Comparison of ENCODE assay signal across 12 cellular contexts in genomic region chr9:21294325-21294724, GRCh38. TPM values are rescaled to one million over a fixed set of nuclear protein-coding genes. Genes with fewer than 3 reads are reported as not detected.
A peak's percentile ranks its signal among the peaks of the same experiment; 100 is the strongest.
DNase-seq lines count a peak whose midpoint lies in the region; ATAC-seq and TF ChIP-seq lines count a peak whose summit lies in the region.
"Had no signal": no experiment of that assay in that cellular context is flagged by ENCODE, and none has a peak within 500 bp of the region (broad histone marks: within the 10 kb centered on the region; RNA-seq: fewer than 3 reads in every experiment).

No MANE protein-coding gene starts in this region.

- intact Hi-C loops in sciatic nerve (cut with DNase I), result no loop called here

- DNase-seq in RKO (ENCODE audit: low spot score), result peak; percentile 84
- DNase-seq in mesenchymal stem cell, result peak; percentile 6
- DNase-seq in osteocyte (ENCODE audit: extremely low spot score, unreplicated experiment), result no peak
- DNase-seq in sciatic nerve (ENCODE audit: low spot score), result no peak
- DNase-seq in NCI-H1694 (lab: John Stamatoyannopoulos, UW), result no peak
- DNase-seq in stimulated activated naive CD4-positive, alpha-beta T cell (lab: John Stamatoyannopoulos, UW), result no peak

- H3K4me3 Mint-ChIP-seq in osteocyte (ENCODE audit: unreplicated experiment), result no peak overlapping the region
- H3K4me3 Mint-ChIP-seq: activated naive CD8-positive, alpha-beta T cell had no signal

- no peak overlapping the region for H2BK15ac ChIP-seq in mesenchymal stem cell (ENCODE audit: low read depth, poor library complexity, severe bottlenecking)

- H3K4me1 Mint-ChIP-seq in osteocyte (ENCODE audit: unreplicated experiment), result no peaks in the 10 kb centered on the region

- no peak overlapping the region for H4K91ac ChIP-seq in mesenchymal stem cell (ENCODE audit: low read length)

- ATAC-seq in GM18868 (IDR thresholded peaks at IDR 0.05; ENCODE audit: unreplicated experiment), result peak; percentile 65
- peak; percentile 43 for ATAC-seq in HG02870 (IDR thresholded peaks at IDR 0.05; ENCODE audit: unreplicated experiment)
- ATAC-seq in sciatic nerve, result no peak
- ATAC-seq: SK-N-SH treated with all-trans-retinoic acid at 6 μM for 48 hours had no signal

- H3K27me3 Mint-ChIP-seq in osteocyte (ENCODE audit: unreplicated experiment), result peaks cover 34% of the 10 kb centered on the region

- TF ChIP-seq CTCF in osteocyte (IDR thresholded peaks at IDR 0.05), result no peak

- no peak overlapping the region for H3K27ac ChIP-seq in mesenchymal stem cell (ENCODE audit: low read length, poor library complexity, severe bottlenecking)
- H3K27ac ChIP-seq: skin epidermis had no signal

- H3K9ac ChIP-seq in mesenchymal stem cell (ENCODE audit: low read length), result no peak overlapping the region

- H3K9me3 ChIP-seq in mesenchymal stem cell (ENCODE audit: control insufficient read depth, low read length), result no peaks in the 10 kb centered on the region

- H3K36me3 Mint-ChIP-seq in osteocyte (ENCODE audit: unreplicated experiment), result no peaks in the 10 kb centered on the region
- H3K36me3 Mint-ChIP-seq: activated naive CD8-positive, alpha-beta T cell had no signal

- H3K4me2 ChIP-seq in mesenchymal stem cell (ENCODE audit: low read length, poor library complexity, severe bottlenecking), result no peak overlapping the region

- no peak overlapping the region for H4K8ac ChIP-seq in mesenchymal stem cell (ENCODE audit: low read length)

- H3K27me3 ChIP-seq in mesenchymal stem cell (ENCODE audit: control insufficient read depth in 1 of 2, insufficient read depth in 1 of 2, low read length in 2 of 2), result peaks cover 8 to 9% of the 10 kb centered on the region in 2 experiments

- H3K9me3 Mint-ChIP-seq in osteocyte (ENCODE audit: unreplicated experiment), result no peaks in the 10 kb centered on the region

- no peak overlapping the region for H3K14ac ChIP-seq in mesenchymal stem cell (ENCODE audit: low read length in 2 of 2)

- H3K4me1 ChIP-seq in mesenchymal stem cell (ENCODE audit: control insufficient read depth, insufficient read depth, low read depth, low read length), result peaks cover 2% of the 10 kb centered on the region

- H2AFZ ChIP-seq in mesenchymal stem cell (ENCODE audit: low read depth, low read length), result no peak overlapping the region

- no peak overlapping the region for H3K4ac ChIP-seq in mesenchymal stem cell (ENCODE audit: low read depth in 1 of 2, low read length in 2 of 2)

- H2BK5ac ChIP-seq in mesenchymal stem cell (ENCODE audit: low read depth, low read length, poor library complexity, severe bottlenecking), result no peak overlapping the region

- H3K4me3 ChIP-seq in mesenchymal stem cell (ENCODE audit: insufficient read depth in 1 of 2, low read depth in 1 of 2, low read length in 2 of 2), result no peak overlapping the region
- H3K4me3 ChIP-seq: skin epidermis had no signal

- H2AK5ac ChIP-seq in mesenchymal stem cell (ENCODE audit: low read length, severe bottlenecking), result no peak overlapping the region

- no peak overlapping the region for H3K27ac Mint-ChIP-seq in osteocyte (ENCODE audit: unreplicated experiment)
- H3K27ac Mint-ChIP-seq: activated naive CD8-positive, alpha-beta T cell had no signal

- H3K79me1 ChIP-seq in mesenchymal stem cell (replicated peaks; ENCODE audit: low read length, poor library complexity, severe bottlenecking), result no peaks in the 10 kb centered on the region

- no peak overlapping the region for H3K18ac ChIP-seq in mesenchymal stem cell (ENCODE audit: low read depth in 1 of 2, low read length in 2 of 2)

- WGBS in mesenchymal stem cell, result 75% methylated on average over 1 of the region's 1 CpG

- no peaks in the 10 kb centered on the region for H3K36me3 ChIP-seq in mesenchymal stem cell (ENCODE audit: control insufficient read depth in 1 of 2, insufficient read depth in 2 of 2, low read depth in 1 of 2, low read length in 2 of 2)

- H2BK120ac ChIP-seq in mesenchymal stem cell (ENCODE audit: low read depth, low read length), result no peak overlapping the region

- no peak overlapping the region for H3K23ac ChIP-seq in mesenchymal stem cell (ENCODE audit: low read length in 2 of 2)

- H2BK12ac ChIP-seq in mesenchymal stem cell (ENCODE audit: low read length in 2 of 2), result no peak overlapping the region

RNA-seq across cellular contexts. Expression of gene IFNA5, which starts 10.8 kb away (rescaled TPM):
- polyA plus RNA-seq in mesenchymal stem cell (2013, experiment 1 of 2), result not detected
- not detected for polyA plus RNA-seq in mesenchymal stem cell (2013, experiment 2 of 2)
- total RNA-seq in osteocyte (not detected in 2 replicates), sciatic nerve (0.36 TPM)
- total RNA-seq: urinary bladder had no signal
- polyA plus RNA-seq: urinary bladder had no signal

RNA-seq across cellular contexts. Expression of gene KLHL9, which starts 40.9 kb away (rescaled TPM):
- polyA plus RNA-seq in mesenchymal stem cell (2013, experiment 1 of 2), result 17.9 TPM
- 18.0 TPM for polyA plus RNA-seq in mesenchymal stem cell (2013, experiment 2 of 2)
- total RNA-seq in osteocyte (33.6 and 35.2 TPM in 2 replicates), sciatic nerve (26.3 TPM)

RNA-seq across cellular contexts. Expression of gene IFNA14, which starts 54.5 kb away (rescaled TPM):
- polyA plus RNA-seq in mesenchymal stem cell (2013, experiment 1 of 2), result not detected
- polyA plus RNA-seq in mesenchymal stem cell (2013, experiment 2 of 2), result not detected
- not detected in 2 replicates for total RNA-seq in osteocyte
- total RNA-seq in sciatic nerve, result not detected
- total RNA-seq: urinary bladder had no signal
- polyA plus RNA-seq: urinary bladder had no signal

RNA-seq across cellular contexts. Expression of gene IFNA6, which starts 56.4 kb away (rescaled TPM):
- polyA plus RNA-seq in mesenchymal stem cell (2013, experiment 1 of 2), result not detected
- polyA plus RNA-seq in mesenchymal stem cell (2013, experiment 2 of 2), result not detected
- total RNA-seq in osteocyte, result not detected in 2 replicates
- total RNA-seq in sciatic nerve, result not detected
- total RNA-seq: urinary bladder had no signal
- polyA plus RNA-seq: urinary bladder had no signal

Comparison
In these comparisons a context has a peak if more than half of its experiments do, and no peak if none do; other contexts are left out.
1. DNase-seq: peak in RKO (single experiment) and mesenchymal stem cell (single experiment); none in osteocyte (single experiment), sciatic nerve (single experiment), NCI-H1694 (single experiment) and stimulated activated naive CD4-positive, alpha-beta T cell (0 of 6).